ENCODE assay signal across 20 cellular contexts in the genomic region with DNA sequence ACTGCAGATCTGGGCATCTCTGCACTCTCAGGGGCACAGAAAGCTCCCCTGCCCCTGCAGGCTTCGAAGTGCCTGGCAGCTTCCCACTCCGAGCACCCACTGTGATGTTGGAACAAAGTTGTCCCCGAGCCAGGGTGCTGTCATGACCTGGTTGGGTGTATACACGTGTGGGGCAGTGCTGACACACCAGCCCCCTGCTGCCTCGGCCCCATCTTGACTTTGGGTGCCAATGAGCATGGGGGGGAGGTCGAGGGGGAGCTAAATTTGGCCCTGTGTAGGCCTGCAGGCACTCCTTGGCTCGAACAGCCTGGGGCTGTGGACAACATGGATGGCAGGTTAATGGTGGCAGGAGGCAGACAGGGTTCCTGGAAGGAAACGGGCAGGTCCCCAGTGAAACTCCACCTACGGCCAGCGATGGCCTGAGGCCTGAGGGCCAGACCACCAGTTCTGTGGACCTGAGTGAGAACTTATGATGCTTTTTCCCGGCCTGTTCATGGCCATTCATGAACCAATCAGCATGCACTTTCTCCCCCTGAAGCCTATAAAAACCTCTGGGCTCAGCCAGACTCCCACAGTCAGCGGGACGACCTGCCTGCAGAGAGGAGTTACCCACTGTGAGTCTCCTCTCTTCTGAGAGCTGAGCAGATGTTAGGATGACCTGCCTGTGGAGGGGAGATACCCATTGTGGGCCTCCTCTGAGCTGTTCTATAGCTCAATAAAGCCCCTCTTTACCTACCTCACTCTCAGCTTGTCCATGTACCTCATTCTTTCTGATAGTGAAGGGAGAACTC.
"Had no signal": no experiment of that assay in that cellular context is flagged by ENCODE, and none has a peak within 500 bp of the region (broad histone marks: within the 10 kb centered on the region; RNA-seq: fewer than 3 reads in every experiment).

No MANE protein-coding gene starts in this region.

- H3K4me3 ChIP-seq: colonic mucosa, psoas muscle, sigmoid colon, skin epidermis, uterus had no signal

- H3K4me1 ChIP-seq: colonic mucosa, foreskin keratinocyte, parathyroid adenoma, psoas muscle, sigmoid colon, uterus had no signal

- H3K9me3 ChIP-seq: colonic mucosa, psoas muscle, sigmoid colon, uterus had no signal

- H3K79me2 ChIP-seq: parathyroid adenoma had no signal

- ATAC-seq: foreskin keratinocyte, left colon, left ventricle myocardium superior, psoas muscle had no signal

- FAIRE-seq: endothelial cell of umbilical vein had no signal

- H3K27ac ChIP-seq: colonic mucosa, foreskin keratinocyte, parathyroid adenoma, psoas muscle, sigmoid colon, skin epidermis, uterus had no signal

- H3K27me3 ChIP-seq: colonic mucosa, foreskin keratinocyte, sigmoid colon, uterus had no signal

- DNase-seq: colonic mucosa; dermis blood vessel endothelial cell; endodermal cell; erythroblast; foreskin keratinocyte; immature natural killer cell; left colon; left ventricle myocardium superior; mesendoderm; naive B cell; psoas muscle; retina; sigmoid colon; stimulated activated CD4-positive, alpha-beta T cell treated with anti-CD3 and anti-CD28 coated beads, Interleukin-12 subunit alpha, Interleukin-12 subunit beta, amount 100 ng/mL, for 4 hours; stimulated activated naive CD4-positive, alpha-beta T cell treated with Interleukin-2 at 50 U/mL for 16 hours; trophoblast cell; uterus had no signal

- H3K9ac ChIP-seq: parathyroid adenoma had no signal

- H3K36me3 ChIP-seq: colonic mucosa, sigmoid colon, uterus had no signal

- H2AFZ ChIP-seq: parathyroid adenoma had no signal
